In the genomic region with DNA sequence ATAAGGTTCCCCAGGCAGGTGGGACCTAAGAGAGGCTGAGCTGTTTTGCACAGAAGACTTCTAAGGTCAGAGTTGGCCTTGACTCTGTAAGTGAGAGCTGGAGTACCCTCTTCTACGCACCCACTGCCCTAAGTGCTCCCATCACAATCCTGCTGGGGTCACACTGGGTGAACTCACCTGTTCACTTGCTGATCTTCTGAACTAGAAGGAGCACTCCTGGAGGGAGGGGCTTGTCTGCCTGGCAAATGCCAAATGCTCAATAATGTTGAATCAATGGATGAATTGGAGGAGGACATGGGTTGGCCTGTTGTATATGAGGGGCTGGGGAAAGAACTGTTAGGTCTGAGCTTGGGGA, we compare ENCODE assay signal across 16 cellular contexts. TPM values are rescaled to one million over a fixed set of nuclear protein-coding genes. Genes with fewer than 3 reads are reported as not detected.
DNase-seq lines count a peak whose midpoint lies in the region; ATAC-seq, FAIRE-seq and TF ChIP-seq lines count a peak whose summit lies in the region.
"Had no signal": no experiment of that assay in that cellular context is flagged by ENCODE, and none has a peak within 500 bp of the region (broad histone marks: within the 10 kb centered on the region; RNA-seq: fewer than 3 reads in every experiment).

No MANE protein-coding gene starts in this region.

- FAIRE-seq in H1 (lab: Jason Lieb, UNC) (no peak), D721Med (lab: Jason Lieb, UNC) (no peak)

- peaks cover 7% of the 10 kb centered on the region for H3K4me1 Mint-ChIP-seq in Calu3 (ENCODE audit: low read depth, unreplicated experiment)

- peaks cover 2% of the 10 kb centered on the region; the same call in 1 of the 2 replicates for H3K36me3 ChIP-seq in IMR-90 (ENCODE audit: control insufficient read depth, insufficient read depth, low read length)
- H3K36me3 ChIP-seq in H1 (ENCODE audit: control insufficient read depth in 2 of 4, insufficient read depth in 4 of 4, low read length in 3 of 4): no peaks in the 10 kb centered on the region
- peaks cover 19% of the 10 kb centered on the region for H3K36me3 ChIP-seq in osteoblast (ENCODE audit: insufficient read depth, low read length)
- H3K36me3 ChIP-seq in tibial nerve: no peaks in the 10 kb centered on the region
- H3K36me3 ChIP-seq: suprapubic skin had no signal

- no CpG with 5 or more reads among the region's 1 CpG for WGBS in IMR-90 (ENCODE audit: extremely low coverage in 2 of 2, insufficient read length in 1 of 2), 2 experiments
- WGBS in H1 (ENCODE audit: extremely low coverage in 1 of 2, insufficient coverage in 1 of 2, insufficient read length in 1 of 2, insufficient replicate concordance in 2 of 2, low coverage in 1 of 2, low lambda C conversion rate in 2 of 2, missing lambda C conversion rate in 1 of 2), 2 experiments: 100% methylated on average over 1 of the region's 1 CpG; no CpG with 5 or more reads in 1 of the 2 experiments
- WGBS in tibial nerve, 2 donors: 86 to 100% methylated on average over 1 of the region's 1 CpG

- H2AFZ ChIP-seq in IMR-90 (replicated peaks; ENCODE audit: low read length, poor library complexity) (no peak overlapping the region), H1 (ENCODE audit: low read length) (no peak overlapping the region), osteoblast (ENCODE audit: low read length) (no peak overlapping the region)

- H2AK9ac ChIP-seq in IMR-90 (replicated peaks; ENCODE audit: low read depth, low read length, poor library complexity): no peak overlapping the region

- H3K18ac ChIP-seq in IMR-90 (ENCODE audit: low read depth, low read length) (no peak overlapping the region), H1 (ENCODE audit: extremely low read depth, low read length) (no peak overlapping the region)

- H3K4ac ChIP-seq in IMR-90 (ENCODE audit: low read depth, low read length) (peak overlapping the region; percentile 23; the same call in 1 of the 2 replicates), H1 (replicated peaks; ENCODE audit: insufficient read length, low read depth, low read length) (no peak overlapping the region)

- H4K8ac ChIP-seq in IMR-90 (ENCODE audit: low read depth in 2 of 2, low read length in 2 of 2) (no peak overlapping the region), H1 (ENCODE audit: extremely low read depth, insufficient read depth, low read length) (no peak overlapping the region)

- TF ChIP-seq CTCF in IMR-90 (conservative IDR thresholded peaks at IDR 0.05; ENCODE audit: low read depth, low read length) (no peak), H1 (IDR thresholded peaks at IDR 0.05; ENCODE audit: control extremely low read depth in 1 of 3, insufficient read depth in 1 of 3, low read depth in 1 of 3, low read length in 3 of 3) (no peak), osteoblast (IDR thresholded peaks at IDR 0.05; ENCODE audit: extremely low read depth, low read depth, low read length) (no peak), tibial nerve (IDR thresholded peaks at IDR 0.05) (no peak), D721Med (IDR thresholded peaks at IDR 0.05; ENCODE audit: insufficient read depth, missing control alignments) (no peak), Calu3 (IDR thresholded peaks at IDR 0.05; ENCODE audit: unreplicated experiment) (no peak)

- peak overlapping the region; percentile 31; the same call in 1 of the 2 replicates for H2BK12ac ChIP-seq in H1 (ENCODE audit: low read depth, low read length)

- no peaks in the 10 kb centered on the region for H3K23me2 ChIP-seq in H1 (ENCODE audit: low read depth, low read length)

- intact Hi-C loops in IMR-90 (cut with micrococcal nuclease): loop anchor here (5.0 kb wide), 3 partner anchors 76 to 174 kb away; no protein-coding TSS in a partner anchor
- intact Hi-C loops in Calu3 (cut with micrococcal nuclease; ENCODE audit: unreplicated experiment): no loop called here

- no peak overlapping the region for H3K23ac ChIP-seq in IMR-90 (ENCODE audit: low read depth, low read length)
- no peak overlapping the region for H3K23ac ChIP-seq in H1 (ENCODE audit: insufficient read length)

- no peak overlapping the region for H4K91ac ChIP-seq in IMR-90 (ENCODE audit: insufficient read depth, low read depth, low read length)
- H4K91ac ChIP-seq in H1 (replicated peaks; ENCODE audit: insufficient read length, low read length): no peak overlapping the region

- no peak for TF ChIP-seq EP300 in H1 (IDR thresholded peaks at IDR 0.05; ENCODE audit: borderline replicate concordance in 1 of 2, low read depth in 2 of 2, low read length in 2 of 2)
- no peak for TF ChIP-seq EP300 in tibial nerve (IDR thresholded peaks at IDR 0.05)

- H3K36me3 Mint-ChIP-seq in Calu3 (ENCODE audit: insufficient read depth, unreplicated experiment): peaks cover 30% of the 10 kb centered on the region
- H3K36me3 Mint-ChIP-seq: activated naive CD4-positive, alpha-beta T cell treated with anti-CD3 and anti-CD28 coated beads, Interleukin-2, amount 10 ng/mL, durations not matched to agents 7 days and 5 days had no signal

- H3K9me3 ChIP-seq in IMR-90 (ENCODE audit: control insufficient read depth, insufficient read depth, low read length) (no peaks in the 10 kb centered on the region), H1 (ENCODE audit: insufficient read depth in 2 of 2, low read depth in 1 of 2, low read length in 1 of 2) (no peaks in the 10 kb centered on the region), osteoblast (ENCODE audit: low read depth, low read length) (no peaks in the 10 kb centered on the region), tibial nerve (no peaks in the 10 kb centered on the region)
- H3K9me3 ChIP-seq: suprapubic skin had no signal

- H3K4me3 ChIP-seq in IMR-90 (ENCODE audit: insufficient read depth, low read depth, low read length) (no peak overlapping the region), H1 (ENCODE audit: extremely low read depth in 1 of 4, insufficient read depth in 2 of 4, low read depth in 3 of 4, low read length in 4 of 4) (no peak overlapping the region), osteoblast (ENCODE audit: insufficient read depth, low read length) (no peak overlapping the region), tibial nerve (no peak overlapping the region)
- H3K4me3 ChIP-seq: suprapubic skin had no signal

- H2BK20ac ChIP-seq in IMR-90 (ENCODE audit: low read depth, low read length) (no peak overlapping the region; the same call in 1 of the 2 replicates), H1 (ENCODE audit: low read length) (no peak overlapping the region)

- H2BK15ac ChIP-seq in IMR-90 (ENCODE audit: low read depth, low read length): no peak overlapping the region
- H2BK15ac ChIP-seq in H1 (ENCODE audit: low read length): 0 out of 2 replicates have a peak overlapping the region, but pooled peaks have one; percentile 25

- H2BK5ac ChIP-seq in IMR-90 (ENCODE audit: low read depth, low read length, poor library complexity, severe bottlenecking): no peak overlapping the region
- no peak overlapping the region for H2BK5ac ChIP-seq in H1 (ENCODE audit: low read depth, low read length)

- BruUV-seq in IMR-90 (replicated peaks; lab: Mats Ljungman, UMichigan) (no TSS peak), Calu3 (replicated peaks; lab: Mats Ljungman, UMichigan) (no TSS peak)

- DNase-seq in IMR-90: no peak
- DNase-seq in H1 (ENCODE audit: low read depth in 1 of 2, low spot score in 2 of 2): no peak
- no peak for DNase-seq in osteoblast (ENCODE audit: insufficient read length, low spot score, missing footprints)
- DNase-seq in tibial nerve (ENCODE audit: low spot score in 2 of 2): no peak
- no peak for DNase-seq in D721Med (ENCODE audit: insufficient read length, low spot score)
- no peak for DNase-seq in Calu3
- DNase-seq: activated CD8-positive, alpha-beta T cell treated with anti-CD3 and anti-CD28 coated beads, Interleukin-2, amount 10 ng/mL, durations not matched to agents 7 days and 5 days; activated naive CD4-positive, alpha-beta T cell treated with anti-CD3 and anti-CD28 coated beads, Interleukin-2, amount 10 ng/mL, durations not matched to agents 7 days and 5 days; activated T-cell treated with anti-CD3 and anti-CD28 coated beads, Interleukin-2, amount 50 U/mL, for 4 hours; effector memory CD8-positive, alpha-beta T cell; left cardiac atrium; NCI-H1417 treated with DMSO at 0.1 percent for 48 hours; NCI-H526 had no signal

- H3K14ac ChIP-seq in IMR-90 (replicated peaks; ENCODE audit: low read depth, low read length) (no peak overlapping the region), H1 (ENCODE audit: insufficient read length) (no peak overlapping the region)

- H3K79me1 ChIP-seq in IMR-90 (ENCODE audit: low read depth in 1 of 2, low read length in 2 of 2) (peaks cover 0 to 4% of the 10 kb centered on the region in 2 experiments; a peak in 1 of 4 replicates), H1 (ENCODE audit: low read depth, low read length) (no peaks in the 10 kb centered on the region; the same call in 1 of the 2 replicates)

- POLR2A ChIA-PET in IMR-90 (lab: Charles Lee; ENCODE audit: unreplicated experiment): no interaction called here
- POLR2A ChIA-PET in H1 (lab: Charles Lee; ENCODE audit: partially characterized antibody): interaction anchor here (1.0 to 9.8 kb wide), 16 partner anchors 10 to 74 kb away, joined by 3 to 76 read pairs (median 6); a partner anchor contains a TSS

- H3K79me2 ChIP-seq in H1 (ENCODE audit: control insufficient read depth in 1 of 2, insufficient read depth in 2 of 2, low read length in 2 of 2): no peaks in the 10 kb centered on the region
- H3K79me2 ChIP-seq in osteoblast (ENCODE audit: insufficient read depth, low read length): peaks cover 22% of the 10 kb centered on the region

- H3K4me1 ChIP-seq in IMR-90 (ENCODE audit: control insufficient read depth, insufficient read depth, low read length) (peaks cover 36% of the 10 kb centered on the region), H1 (replicated peaks in 1 of 4; ENCODE audit: control insufficient read depth in 3 of 4, insufficient read depth in 4 of 4, low read length in 3 of 4) (peaks cover 29 to 43% (median 36%) of the 10 kb centered on the region in 4 experiments), osteoblast (ENCODE audit: insufficient read depth, low read length) (peaks cover 55% of the 10 kb centered on the region), tibial nerve (peaks cover 0 to 63% (median 43%) of the 10 kb centered on the region in 4 donors)

- H2AK5ac ChIP-seq in IMR-90 (ENCODE audit: low read depth, low read length): 0 out of 2 replicates have a peak overlapping the region, but pooled peaks have one; percentile 21
- no peak overlapping the region for H2AK5ac ChIP-seq in H1 (ENCODE audit: low read depth, low read length)

- TF ChIP-seq RAD21 in IMR-90 (IDR thresholded peaks at IDR 0.05; ENCODE audit: low read length): no peak
- no peak for TF ChIP-seq RAD21 in H1 (IDR thresholded peaks at IDR 0.05 in 1 of 2, conservative IDR thresholded peaks at IDR 0.05 in 1 of 2; ENCODE audit: low read depth in 2 of 2, low read length in 2 of 2)

- H3K27ac ChIP-seq in IMR-90 (ENCODE audit: insufficient read depth, low read length): no peak overlapping the region
- no peak overlapping the region for H3K27ac ChIP-seq in H1 (ENCODE audit: low read depth, low read length)
- H3K27ac ChIP-seq in osteoblast (ENCODE audit: low read depth, low read length): peak overlapping the region; percentile 91
- peak overlapping the region in 3 of 4 donors; percentile 64 to 91 (median 85) for H3K27ac ChIP-seq in tibial nerve
- H3K27ac ChIP-seq: RWPE1, suprapubic skin had no signal

- H3K9ac ChIP-seq in IMR-90 (ENCODE audit: low read depth, low read length): no peak overlapping the region
- no peak overlapping the region for H3K9ac ChIP-seq in H1 (replicated peaks in 1 of 4; ENCODE audit: extremely low read depth in 1 of 4, low read depth in 3 of 4, low read length in 3 of 4)

- dilution Hi-C loops in IMR-90 (cut with HindIII; ENCODE audit: low sequenced_read_pairs, unreplicated experiment): no loop called here

- no peaks in the 10 kb centered on the region for H3K27me3 Mint-ChIP-seq in Calu3 (ENCODE audit: unreplicated experiment)

- H3K9me1 ChIP-seq in IMR-90 (ENCODE audit: insufficient read depth, low read length): peaks cover 13% of the 10 kb centered on the region; the same call in 1 of the 2 replicates

- ATAC-seq in IMR-90 (ENCODE audit: low read depth) (no peak), GM18907 (IDR thresholded peaks at IDR 0.05; ENCODE audit: unreplicated experiment) (no peak)
- ATAC-seq: activated CD8-positive, alpha-beta T cell treated with anti-CD3 and anti-CD28 coated beads, Interleukin-2, amount 10 ng/mL, durations not matched to agents 7 days and 5 days; activated T-cell treated with anti-CD3 and anti-CD28 coated beads, Interleukin-2, amount 50 U/mL, for 4 hours; effector memory CD8-positive, alpha-beta T cell had no signal

- no peaks in the 10 kb centered on the region for H4K20me1 ChIP-seq in IMR-90 (ENCODE audit: insufficient read depth, low read length)
- H4K20me1 ChIP-seq in H1 (replicated peaks in 1 of 2; ENCODE audit: control insufficient read depth in 1 of 2, insufficient read depth in 2 of 2, low read length in 2 of 2): peaks cover 3 to 13% of the 10 kb centered on the region in 2 experiments
- H4K20me1 ChIP-seq in osteoblast (ENCODE audit: insufficient read depth, low read length): peaks cover 16% of the 10 kb centered on the region

- H3K4me3 Mint-ChIP-seq in Calu3 (ENCODE audit: low read depth, unreplicated experiment): no peak overlapping the region
- H3K4me3 Mint-ChIP-seq: activated CD8-positive, alpha-beta T cell treated with anti-CD3 and anti-CD28 coated beads, Interleukin-2, amount 10 ng/mL, durations not matched to agents 7 days and 5 days; activated naive CD4-positive, alpha-beta T cell treated with anti-CD3 and anti-CD28 coated beads, Interleukin-2, amount 10 ng/mL, durations not matched to agents 7 days and 5 days; activated T-cell treated with anti-CD3 and anti-CD28 coated beads, Interleukin-2, amount 50 U/mL, for 4 hours; effector memory CD8-positive, alpha-beta T cell had no signal

- in situ Hi-C loops in IMR-90 (cut with MboI; ENCODE audit: low sequenced_read_pairs): no loop called here

- H3K27ac Mint-ChIP-seq in Calu3 (ENCODE audit: unreplicated experiment): no peak overlapping the region
- H3K27ac Mint-ChIP-seq: activated CD8-positive, alpha-beta T cell treated with anti-CD3 and anti-CD28 coated beads, Interleukin-2, amount 10 ng/mL, durations not matched to agents 7 days and 5 days; activated naive CD4-positive, alpha-beta T cell treated with anti-CD3 and anti-CD28 coated beads, Interleukin-2, amount 10 ng/mL, durations not matched to agents 7 days and 5 days had no signal

- CTCF ChIA-PET in IMR-90 (lab: Yijun Ruan, JAX): interaction anchor here (1.1 to 3.2 kb wide), 2 partner anchors 57 to 84 kb away, joined by 4 to 26 read pairs; no protein-coding TSS in a partner anchor
- CTCF ChIA-PET in H1 (lab: Charles Lee; ENCODE audit: partially characterized antibody): interaction anchor here (0.6 to 7.7 kb wide), 16 partner anchors 9 to 111 kb away, joined by 3 to 97 read pairs (median 4); no protein-coding TSS in a partner anchor
- CTCF ChIA-PET in Calu3 (lab: Charles Lee): interaction anchor here (1.4 to 6.1 kb wide), 6 partner anchors 14 to 74 kb away, joined by 3 to 102 read pairs (median 6); no protein-coding TSS in a partner anchor

- H4K5ac ChIP-seq in IMR-90 (ENCODE audit: low read depth, low read length) (no peak overlapping the region), H1 (ENCODE audit: insufficient read length, low read depth, low read length) (no peak overlapping the region)

- H2BK120ac ChIP-seq in IMR-90 (ENCODE audit: low read depth, low read length): no peak overlapping the region
- no peak overlapping the region for H2BK120ac ChIP-seq in H1 (replicated peaks; ENCODE audit: low read depth, low read length)

- H3K56ac ChIP-seq in IMR-90 (ENCODE audit: extremely low read depth, insufficient read depth, low read length) (no peak overlapping the region), H1 (replicated peaks; ENCODE audit: insufficient read length, low read depth, low read length) (no peak overlapping the region)

- no peaks in the 10 kb centered on the region for H3K9me3 Mint-ChIP-seq in Calu3 (ENCODE audit: low read depth, unreplicated experiment)
- H3K9me3 Mint-ChIP-seq: activated naive CD4-positive, alpha-beta T cell treated with anti-CD3 and anti-CD28 coated beads, Interleukin-2, amount 10 ng/mL, durations not matched to agents 7 days and 5 days; activated T-cell treated with anti-CD3 and anti-CD28 coated beads, Interleukin-2, amount 50 U/mL, for 4 hours; effector memory CD8-positive, alpha-beta T cell had no signal

- H3K4me2 ChIP-seq in IMR-90 (ENCODE audit: low read depth, low read length) (no peak overlapping the region), H1 (ENCODE audit: insufficient read depth in 1 of 2, low read depth in 2 of 2, low read length in 2 of 2) (no peak overlapping the region), osteoblast (ENCODE audit: insufficient read depth, low read length) (no peak overlapping the region)

- H3K27me3 ChIP-seq in IMR-90 (ENCODE audit: control insufficient read depth, insufficient read depth, low read length): no peaks in the 10 kb centered on the region
- H3K27me3 ChIP-seq in H1 (replicated peaks in 1 of 4; ENCODE audit: control insufficient read depth in 3 of 4, extremely low read depth in 1 of 4, insufficient read depth in 3 of 4, low read length in 3 of 4): peaks cover 0 to 5% (median 1%) of the 10 kb centered on the region in 4 experiments; a peak in 3 of 7 replicates
- no peaks in the 10 kb centered on the region for H3K27me3 ChIP-seq in osteoblast (ENCODE audit: insufficient read depth, low read length)
- no peaks in the 10 kb centered on the region for H3K27me3 ChIP-seq in tibial nerve
- H3K27me3 ChIP-seq: suprapubic skin had no signal

- TF ChIP-seq POLR2A in IMR-90 (IDR thresholded peaks at IDR 0.05; ENCODE audit: low read depth, low read length) (no peak), H1 (IDR thresholded peaks at IDR 0.05; ENCODE audit: control extremely low read depth in 1 of 2, low read depth in 2 of 2, low read length in 2 of 2) (no peak), tibial nerve (IDR thresholded peaks at IDR 0.05) (no peak)

RNA-seq across cellular contexts. Expression of a gene that starts 43.1 kb away (rescaled TPM):
- total RNA-seq in IMR-90 (2012; rRNA removed): 24.9 and 30.8 TPM in 2 replicates
- 35.7 and 38.8 TPM in 2 replicates for polyA plus RNA-seq in IMR-90 (2012; rRNA removed)
- 34.7 and 72.2 TPM in 2 replicates for polyA plus RNA-seq in IMR-90 (2012; cell fraction: cytosol; rRNA removed)
- 24.5 and 60.8 TPM in 2 replicates for polyA plus RNA-seq in IMR-90 (2012; cell fraction: nucleus; rRNA removed; ENCODE audit: low replicate concordance)
- total RNA-seq in H1 (2021; fragmentation: NEBNext Ultra II Directional; extraction: Animal tissue kit (Norgen Biotek cat#: 25700)): 74.0 and 78.3 TPM in 2 replicates
- 61.4 and 83.5 TPM in 2 replicates for polyA plus RNA-seq in H1 (2011; rRNA removed)
- 68.8 TPM for polyA plus RNA-seq in H1 (2011; cell fraction: cytosol; rRNA removed)
- 52.7 TPM for polyA plus RNA-seq in H1 (2011; cell fraction: nucleus; rRNA removed)
- 35.6 to 47.4 TPM (median 43.3 TPM) in 4 replicates for polyA plus RNA-seq in H1 (2012, experiment 1 of 2)
- 56.6 TPM for polyA plus RNA-seq in H1 (2012, experiment 2 of 2)
- 62.3 TPM for polyA plus RNA-seq in H1 (2013, experiment 1 of 2)
- 67.3 TPM for polyA plus RNA-seq in H1 (2013, experiment 2 of 2)
- 25.6 and 39.8 TPM in 2 replicates for polyA minus RNA-seq in H1 (2011; rRNA and poly(A)+ RNA removed)
- polyA minus RNA-seq in H1 (2011; cell fraction: cytosol; rRNA and poly(A)+ RNA removed): 50.7 TPM
- polyA minus RNA-seq in H1 (2011; cell fraction: nucleus; rRNA and poly(A)+ RNA removed): 39.2 TPM
- 186 and 210 TPM in 2 replicates for total RNA-seq in osteoblast
- 10 to 100 TPM; 45.0 to 80.4 (median 67.0) TPM for total RNA-seq in tibial nerve
- 64.1 and 69.1 TPM in 2 replicates for total RNA-seq in Calu3 (2022)

Comparison
In these comparisons a context has a peak if more than half of its experiments do, and no peak if none do; other contexts are left out.
1. H3K27ac ChIP-seq: peak in osteoblast (single experiment) and tibial nerve (3 of 4); none in IMR-90 (single experiment) and H1 (single experiment).